ENCODE assay signal across 26 cellular contexts in genomic region chr3:107028086-107028485, GRCh38.
"Had no signal": no experiment of that assay in that cellular context is flagged by ENCODE, and none has a peak within 500 bp of the region (broad histone marks: within the 10 kb centered on the region; RNA-seq: fewer than 3 reads in every experiment).

No MANE protein-coding gene starts in this region.

- H3K9me3 ChIP-seq: ascending aorta, body of pancreas, SK-N-SH had no signal

- ATAC-seq: activated CD4-positive, alpha-beta T cell treated with anti-CD3 and anti-CD28 coated beads for 36 hours; activated T-cell treated with anti-CD3 and anti-CD28 coated beads, Interleukin-2, amount 50 U/mL, for 72 hours; body of pancreas; Panc1; Right ventricle myocardium inferior had no signal

- H3K27ac ChIP-seq: ascending aorta, body of pancreas, KMS-11, VCaP had no signal

- H3K4me1 ChIP-seq: ascending aorta, body of pancreas had no signal

- H3K4me3 ChIP-seq: ascending aorta, body of pancreas had no signal

- DNase-seq: activated CD4-positive, alpha-beta memory T cell treated with anti-CD3 and anti-CD28 coated beads, Interleukin-2, amount 10 ng/mL, durations not matched to agents 7 days and 5 days; activated CD4-positive, alpha-beta T cell treated with anti-CD3 and anti-CD28 coated beads for 36 hours; activated CD4-positive, alpha-beta T cell treated with anti-CD3 and anti-CD28 coated beads, Interleukin-2, amount 50 U/mL, for 1 hour; activated CD4-positive, CD25-positive, alpha-beta regulatory T cell; activated gamma-delta T cell treated with Interleukin-2 at 50 U/mL for 16 hours; activated naive CD4-positive, alpha-beta T cell treated with anti-CD3 and anti-CD28 coated beads, Interleukin-2, amount 10 ng/mL, durations not matched to agents 7 days and 5 days; activated naive CD8-positive, alpha-beta T cell treated with anti-CD3 and anti-CD28 coated beads, Interleukin-2, amount 10 ng/mL, durations not matched to agents 7 days and 5 days; activated T-cell treated with anti-CD3 and anti-CD28 coated beads for 4 hours; activated T-cell treated with anti-CD3 and anti-CD28 coated beads, Interleukin-2, amount 50 U/mL, for 72 hours; body of pancreas; NCI-H1092; NCI-H1417; NCI-H2029 treated with DMSO at 0.1 percent for 48 hours; NCI-H345; NCI-H510A; NCI-H526 treated with DMSO at 0.1 percent for 48 hours; NCI-H82; RPMI8226; SK-N-SH; T-helper 1 cell had no signal

- H3K27me3 ChIP-seq: ascending aorta, body of pancreas had no signal

- H3K9ac ChIP-seq: KMS-11, SK-N-SH had no signal

- H3K27ac Mint-ChIP-seq: activated CD4-positive, alpha-beta memory T cell treated with anti-CD3 and anti-CD28 coated beads, Interleukin-2, amount 10 ng/mL, durations not matched to agents 7 days and 5 days; activated CD4-positive, alpha-beta T cell treated with anti-CD3 and anti-CD28 coated beads for 36 hours; activated naive CD4-positive, alpha-beta T cell treated with anti-CD3 and anti-CD28 coated beads, Interleukin-2, amount 10 ng/mL, durations not matched to agents 7 days and 5 days; activated naive CD8-positive, alpha-beta T cell treated with anti-CD3 and anti-CD28 coated beads, Interleukin-2, amount 10 ng/mL, durations not matched to agents 7 days and 5 days; activated T-cell treated with anti-CD3 and anti-CD28 coated beads, Interleukin-2, amount 50 U/mL, for 72 hours; activated T-helper 2 cell treated with anti-CD3 and anti-CD28 coated beads, Interferon-gamma antibody, Interleukin-2, Interleukin-4, amounts not matched to agents 10 μg/mL and 5 μg/mL and 100 μg/mL, durations not matched to agents 14 hours and 24 hours and 36 hours had no signal

- H3K36me3 Mint-ChIP-seq: activated naive CD4-positive, alpha-beta T cell treated with anti-CD3 and anti-CD28 coated beads, Interleukin-2, amount 10 ng/mL, durations not matched to agents 7 days and 5 days; activated naive CD8-positive, alpha-beta T cell treated with anti-CD3 and anti-CD28 coated beads, Interleukin-2, amount 10 ng/mL, durations not matched to agents 7 days and 5 days had no signal

- H3K9me3 Mint-ChIP-seq: activated CD4-positive, alpha-beta memory T cell treated with anti-CD3 and anti-CD28 coated beads, Interleukin-2, amount 10 ng/mL, durations not matched to agents 7 days and 5 days; activated naive CD4-positive, alpha-beta T cell treated with anti-CD3 and anti-CD28 coated beads, Interleukin-2, amount 10 ng/mL, durations not matched to agents 7 days and 5 days; activated naive CD8-positive, alpha-beta T cell treated with anti-CD3 and anti-CD28 coated beads, Interleukin-2, amount 10 ng/mL, durations not matched to agents 7 days and 5 days; activated T-cell treated with anti-CD3 and anti-CD28 coated beads, Interleukin-2, amount 50 U/mL, for 72 hours; activated T-helper 2 cell treated with anti-CD3 and anti-CD28 coated beads, Interferon-gamma antibody, Interleukin-2, Interleukin-4, amounts not matched to agents 10 μg/mL and 5 μg/mL and 100 μg/mL, durations not matched to agents 14 hours and 24 hours and 36 hours had no signal

- H3K36me3 ChIP-seq: ascending aorta had no signal

- H3K4me2 ChIP-seq: KMS-11, SK-N-SH had no signal
